In genomic region chr9:5205071-5205470, GRCh38 we compare ENCODE assay signal across 16 cellular contexts. TPM values are rescaled to one million over a fixed set of nuclear protein-coding genes. Genes with fewer than 3 reads are reported as not detected.
"Had no signal": no experiment of that assay in that cellular context is flagged by ENCODE, and none has a peak within 500 bp of the region (broad histone marks: within the 10 kb centered on the region; RNA-seq: fewer than 3 reads in every experiment).

No MANE protein-coding gene starts in this region.

- H3K27ac ChIP-seq: neutrophil had no signal

- H3K36me3 ChIP-seq: neutrophil had no signal

- H3K4me1 Mint-ChIP-seq: central memory CD8-positive, alpha-beta T cell; stimulated activated memory B cell treated with anti-CD40 and anti-IgM and Interleukin-4, amounts not matched to agents 10 μg/mL and 1 μg/mL and 100 μg/mL, for 72 hours; T-cell had no signal

- H3K9me3 Mint-ChIP-seq: central memory CD8-positive, alpha-beta T cell; effector memory CD8-positive, alpha-beta T cell had no signal

- H3K27ac Mint-ChIP-seq: activated CD4-positive, alpha-beta T cell treated with anti-CD3 and anti-CD28 coated beads, Interleukin-2, amount 10 ng/mL, durations not matched to agents 24 days and 14 days; effector memory CD8-positive, alpha-beta T cell; naive thymus-derived CD4-positive, alpha-beta T cell; stimulated activated memory B cell treated with anti-CD40 and anti-IgM and Interleukin-4, amounts not matched to agents 10 μg/mL and 1 μg/mL and 100 μg/mL, for 72 hours; T-cell had no signal

- H3K4me2 ChIP-seq: smooth muscle cell had no signal

- H3K4me3 Mint-ChIP-seq: activated CD4-positive, alpha-beta T cell treated with anti-CD3 and anti-CD28 coated beads, Interleukin-2, amount 10 ng/mL, durations not matched to agents 24 days and 14 days; central memory CD8-positive, alpha-beta T cell; effector memory CD8-positive, alpha-beta T cell; naive thymus-derived CD4-positive, alpha-beta T cell; stimulated activated memory B cell treated with anti-CD40 and anti-IgM and Interleukin-4, amounts not matched to agents 10 μg/mL and 1 μg/mL and 100 μg/mL, for 72 hours; T-cell had no signal

- H3K27me3 ChIP-seq: neutrophil had no signal

- DNase-seq: activated CD4-positive, alpha-beta T cell treated with anti-CD3 and anti-CD28 coated beads, Interleukin-2, amount 10 ng/mL, durations not matched to agents 24 days and 14 days; activated naive CD4-positive, alpha-beta T cell; effector memory CD8-positive, alpha-beta T cell; left colon; naive thymus-derived CD4-positive, alpha-beta T cell; posterior cingulate gyrus; T-cell; T1000; trophoblast cell had no signal

- H3K4me3 ChIP-seq: smooth muscle cell had no signal

- H3K9me3 ChIP-seq: neutrophil had no signal

- ATAC-seq: effector memory CD8-positive, alpha-beta T cell; left colon; naive thymus-derived CD4-positive, alpha-beta T cell; stimulated activated memory B cell treated with anti-CD40 and anti-IgM and Interleukin-4, amounts not matched to agents 10 μg/mL and 1 μg/mL and 100 μg/mL, for 72 hours; T-cell had no signal

RNA-seq across cellular contexts. Expression of gene INSL6, which starts 19.6 kb away (rescaled TPM):
- total RNA-seq: activated CD4-positive, alpha-beta T cell treated with anti-CD3 and anti-CD28 coated beads, Interleukin-2, amount 10 ng/mL, durations not matched to agents 24 days and 14 days; epithelial cell of proximal tubule; left colon; lung microvascular endothelial cell; mononuclear cell; naive thymus-derived CD4-positive, alpha-beta T cell; smooth muscle cell; T-cell had no signal
- polyA plus RNA-seq: smooth muscle cell had no signal

RNA-seq across cellular contexts. Expression of gene INSL4, which starts 26.1 kb away (rescaled TPM):
- total RNA-seq: activated CD4-positive, alpha-beta T cell treated with anti-CD3 and anti-CD28 coated beads, Interleukin-2, amount 10 ng/mL, durations not matched to agents 24 days and 14 days; epithelial cell of proximal tubule; left colon; lung microvascular endothelial cell; mononuclear cell; naive thymus-derived CD4-positive, alpha-beta T cell; T-cell had no signal
- polyA plus RNA-seq: naive thymus-derived CD4-positive, alpha-beta T cell had no signal
